Comparison of ENCODE assay signal across 1 cellular context in genomic region chr9:123851851-123852250, GRCh38.
TF ChIP-seq lines count a peak whose summit lies in the region.

No MANE protein-coding gene starts in this region.

TF ChIP-seq in WTC11, 78 proteins besides CTCF, POLR2A, EP300 and RAD21 (continued from another document):
- no peak for TF ChIP-seq AR (CRISPR knock-in tag; IDR thresholded peaks at IDR 0.05)
